ENCODE assay signal across 1 cellular context in the genomic region with DNA sequence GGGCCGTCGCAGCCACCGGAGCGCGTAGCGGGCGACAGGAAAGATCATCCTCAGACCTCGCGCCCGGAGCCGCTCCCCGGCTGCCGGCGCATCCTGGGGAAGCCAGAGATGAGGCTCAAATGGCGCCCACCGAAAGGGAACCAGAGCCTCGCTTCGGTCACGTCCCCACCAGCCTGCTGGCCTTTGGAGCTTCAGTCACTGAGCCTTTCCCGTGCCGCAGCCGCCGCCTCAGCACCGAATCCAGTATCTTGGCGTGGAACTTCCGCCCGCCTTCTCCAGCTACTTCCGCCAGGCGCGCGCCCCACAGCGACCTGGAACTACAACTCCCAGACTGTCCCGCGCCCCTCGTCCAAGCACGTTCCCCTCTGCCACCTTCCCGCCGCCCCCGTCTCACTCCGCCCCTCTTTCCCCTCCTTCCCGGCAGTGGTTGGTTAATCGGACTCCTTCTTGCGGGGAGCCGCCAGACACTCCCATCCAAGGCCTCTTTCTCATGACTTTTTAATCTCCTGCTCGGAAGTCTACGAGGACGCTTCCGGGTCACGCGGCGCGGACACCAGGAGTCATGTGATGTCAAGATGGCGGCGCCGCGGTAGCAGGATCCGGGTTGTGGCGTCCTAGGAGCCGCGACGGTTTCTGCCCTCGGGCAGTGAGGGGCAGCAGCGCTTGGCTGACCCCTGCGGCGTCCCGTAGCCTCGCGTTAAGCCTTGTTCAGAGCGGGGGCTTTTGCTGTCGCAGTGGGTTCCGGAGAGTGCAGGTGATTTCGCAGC.
A peak's percentile ranks its signal among the peaks of the same experiment; 100 is the strongest.
TF ChIP-seq lines count a peak whose summit lies in the region.

A gene with protein sequence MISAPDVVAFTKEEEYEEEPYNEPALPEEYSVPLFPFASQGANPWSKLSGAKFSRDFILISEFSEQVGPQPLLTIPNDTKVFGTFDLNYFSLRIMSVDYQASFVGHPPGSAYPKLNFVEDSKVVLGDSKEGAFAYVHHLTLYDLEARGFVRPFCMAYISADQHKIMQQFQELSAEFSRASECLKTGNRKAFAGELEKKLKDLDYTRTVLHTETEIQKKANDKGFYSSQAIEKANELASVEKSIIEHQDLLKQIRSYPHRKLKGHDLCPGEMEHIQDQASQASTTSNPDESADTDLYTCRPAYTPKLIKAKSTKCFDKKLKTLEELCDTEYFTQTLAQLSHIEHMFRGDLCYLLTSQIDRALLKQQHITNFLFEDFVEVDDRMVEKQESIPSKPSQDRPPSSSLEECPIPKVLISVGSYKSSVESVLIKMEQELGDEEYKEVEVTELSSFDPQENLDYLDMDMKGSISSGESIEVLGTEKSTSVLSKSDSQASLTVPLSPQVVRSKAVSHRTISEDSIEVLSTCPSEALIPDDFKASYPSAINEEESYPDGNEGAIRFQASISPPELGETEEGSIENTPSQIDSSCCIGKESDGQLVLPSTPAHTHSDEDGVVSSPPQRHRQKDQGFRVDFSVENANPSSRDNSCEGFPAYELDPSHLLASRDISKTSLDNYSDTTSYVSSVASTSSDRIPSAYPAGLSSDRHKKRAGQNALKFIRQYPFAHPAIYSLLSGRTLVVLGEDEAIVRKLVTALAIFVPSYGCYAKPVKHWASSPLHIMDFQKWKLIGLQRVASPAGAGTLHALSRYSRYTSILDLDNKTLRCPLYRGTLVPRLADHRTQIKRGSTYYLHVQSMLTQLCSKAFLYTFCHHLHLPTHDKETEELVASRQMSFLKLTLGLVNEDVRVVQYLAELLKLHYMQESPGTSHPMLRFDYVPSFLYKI (plus strand): TSS at position 563 of the 767 bp plus-strand sequence. CDS start 497 bp downstream, outside the sequence.
A gene with protein sequence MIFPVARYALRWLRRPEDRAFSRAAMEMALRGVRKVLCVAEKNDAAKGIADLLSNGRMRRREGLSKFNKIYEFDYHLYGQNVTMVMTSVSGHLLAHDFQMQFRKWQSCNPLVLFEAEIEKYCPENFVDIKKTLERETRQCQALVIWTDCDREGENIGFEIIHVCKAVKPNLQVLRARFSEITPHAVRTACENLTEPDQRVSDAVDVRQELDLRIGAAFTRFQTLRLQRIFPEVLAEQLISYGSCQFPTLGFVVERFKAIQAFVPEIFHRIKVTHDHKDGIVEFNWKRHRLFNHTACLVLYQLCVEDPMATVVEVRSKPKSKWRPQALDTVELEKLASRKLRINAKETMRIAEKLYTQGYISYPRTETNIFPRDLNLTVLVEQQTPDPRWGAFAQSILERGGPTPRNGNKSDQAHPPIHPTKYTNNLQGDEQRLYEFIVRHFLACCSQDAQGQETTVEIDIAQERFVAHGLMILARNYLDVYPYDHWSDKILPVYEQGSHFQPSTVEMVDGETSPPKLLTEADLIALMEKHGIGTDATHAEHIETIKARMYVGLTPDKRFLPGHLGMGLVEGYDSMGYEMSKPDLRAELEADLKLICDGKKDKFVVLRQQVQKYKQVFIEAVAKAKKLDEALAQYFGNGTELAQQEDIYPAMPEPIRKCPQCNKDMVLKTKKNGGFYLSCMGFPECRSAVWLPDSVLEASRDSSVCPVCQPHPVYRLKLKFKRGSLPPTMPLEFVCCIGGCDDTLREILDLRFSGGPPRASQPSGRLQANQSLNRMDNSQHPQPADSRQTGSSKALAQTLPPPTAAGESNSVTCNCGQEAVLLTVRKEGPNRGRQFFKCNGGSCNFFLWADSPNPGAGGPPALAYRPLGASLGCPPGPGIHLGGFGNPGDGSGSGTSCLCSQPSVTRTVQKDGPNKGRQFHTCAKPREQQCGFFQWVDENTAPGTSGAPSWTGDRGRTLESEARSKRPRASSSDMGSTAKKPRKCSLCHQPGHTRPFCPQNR (minus strand): TSS at position 264 of the 767 bp plus-strand sequence. CDS start 216 bp downstream, at position 48.

TF ChIP-seq in WTC11, 78 proteins besides CTCF, POLR2A, EP300 and RAD21 (continued from another document and continues in another):
- no peak for TF ChIP-seq ZNF396 (CRISPR knock-in tag; IDR thresholded peaks at IDR 0.05; ENCODE audit: borderline replicate concordance)
- no peak for TF ChIP-seq ATF1 (CRISPR knock-in tag; IDR thresholded peaks at IDR 0.05)
- no peak for TF ChIP-seq OVOL2 (CRISPR knock-in tag; IDR thresholded peaks at IDR 0.05; ENCODE audit: borderline replicate concordance)
- TF ChIP-seq ZNF263 (CRISPR knock-in tag; IDR thresholded peaks at IDR 0.05; ENCODE audit: low read depth): no peak
- TF ChIP-seq ESRRA (CRISPR knock-in tag; IDR thresholded peaks at IDR 0.05; ENCODE audit: borderline replicate concordance): peak; percentile 81; the same call in 1 of the 2 replicates
- no peak; the same call in 1 of the 2 replicates for TF ChIP-seq SMAD3 (CRISPR knock-in tag; IDR thresholded peaks at IDR 0.05; ENCODE audit: borderline replicate concordance)
- 0 out of 2 replicates have a peak, but pooled peaks have one; percentile 45 for TF ChIP-seq SMAD4 (CRISPR knock-in tag; IDR thresholded peaks at IDR 0.05)
- TF ChIP-seq ZBTB21 (CRISPR knock-in tag; IDR thresholded peaks at IDR 0.05; ENCODE audit: borderline replicate concordance): no peak
- TF ChIP-seq CBFB (CRISPR knock-in tag; IDR thresholded peaks at IDR 0.05; ENCODE audit: low read depth): no peak
- no peak for TF ChIP-seq CREM (CRISPR knock-in tag; IDR thresholded peaks at IDR 0.05)
- TF ChIP-seq CREB1 (CRISPR knock-in tag; IDR thresholded peaks at IDR 0.05): peak; percentile 73; the same call in 1 of the 2 replicates
- TF ChIP-seq, protein P1, sequence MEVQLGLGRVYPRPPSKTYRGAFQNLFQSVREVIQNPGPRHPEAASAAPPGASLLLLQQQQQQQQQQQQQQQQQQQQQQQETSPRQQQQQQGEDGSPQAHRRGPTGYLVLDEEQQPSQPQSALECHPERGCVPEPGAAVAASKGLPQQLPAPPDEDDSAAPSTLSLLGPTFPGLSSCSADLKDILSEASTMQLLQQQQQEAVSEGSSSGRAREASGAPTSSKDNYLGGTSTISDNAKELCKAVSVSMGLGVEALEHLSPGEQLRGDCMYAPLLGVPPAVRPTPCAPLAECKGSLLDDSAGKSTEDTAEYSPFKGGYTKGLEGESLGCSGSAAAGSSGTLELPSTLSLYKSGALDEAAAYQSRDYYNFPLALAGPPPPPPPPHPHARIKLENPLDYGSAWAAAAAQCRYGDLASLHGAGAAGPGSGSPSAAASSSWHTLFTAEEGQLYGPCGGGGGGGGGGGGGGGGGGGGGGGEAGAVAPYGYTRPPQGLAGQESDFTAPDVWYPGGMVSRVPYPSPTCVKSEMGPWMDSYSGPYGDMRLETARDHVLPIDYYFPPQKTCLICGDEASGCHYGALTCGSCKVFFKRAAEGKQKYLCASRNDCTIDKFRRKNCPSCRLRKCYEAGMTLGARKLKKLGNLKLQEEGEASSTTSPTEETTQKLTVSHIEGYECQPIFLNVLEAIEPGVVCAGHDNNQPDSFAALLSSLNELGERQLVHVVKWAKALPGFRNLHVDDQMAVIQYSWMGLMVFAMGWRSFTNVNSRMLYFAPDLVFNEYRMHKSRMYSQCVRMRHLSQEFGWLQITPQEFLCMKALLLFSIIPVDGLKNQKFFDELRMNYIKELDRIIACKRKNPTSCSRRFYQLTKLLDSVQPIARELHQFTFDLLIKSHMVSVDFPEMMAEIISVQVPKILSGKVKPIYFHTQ (CRISPR knock-in tag; IDR thresholded peaks at IDR 0.05): no peak
- 0 out of 2 replicates have a peak, but pooled peaks have one; percentile 55 for TF ChIP-seq TCF7 (CRISPR knock-in tag; IDR thresholded peaks at IDR 0.05; ENCODE audit: low read depth)
- peak; percentile 78 for TF ChIP-seq TEAD1 (CRISPR knock-in tag; IDR thresholded peaks at IDR 0.05)
- peak; percentile 72 for TF ChIP-seq SP1 (CRISPR knock-in tag; conservative IDR thresholded peaks at IDR 0.05)
- TF ChIP-seq RORB (CRISPR knock-in tag; IDR thresholded peaks at IDR 0.05): no peak
- TF ChIP-seq FOXK1 (CRISPR knock-in tag; IDR thresholded peaks at IDR 0.05): peak; percentile 87
- no peak for TF ChIP-seq PRRX2 (CRISPR knock-in tag; IDR thresholded peaks at IDR 0.05)
- no peak for TF ChIP-seq ZNF317 (CRISPR knock-in tag; IDR thresholded peaks at IDR 0.05; ENCODE audit: borderline replicate concordance, low read depth)
- TF ChIP-seq, protein P2, sequence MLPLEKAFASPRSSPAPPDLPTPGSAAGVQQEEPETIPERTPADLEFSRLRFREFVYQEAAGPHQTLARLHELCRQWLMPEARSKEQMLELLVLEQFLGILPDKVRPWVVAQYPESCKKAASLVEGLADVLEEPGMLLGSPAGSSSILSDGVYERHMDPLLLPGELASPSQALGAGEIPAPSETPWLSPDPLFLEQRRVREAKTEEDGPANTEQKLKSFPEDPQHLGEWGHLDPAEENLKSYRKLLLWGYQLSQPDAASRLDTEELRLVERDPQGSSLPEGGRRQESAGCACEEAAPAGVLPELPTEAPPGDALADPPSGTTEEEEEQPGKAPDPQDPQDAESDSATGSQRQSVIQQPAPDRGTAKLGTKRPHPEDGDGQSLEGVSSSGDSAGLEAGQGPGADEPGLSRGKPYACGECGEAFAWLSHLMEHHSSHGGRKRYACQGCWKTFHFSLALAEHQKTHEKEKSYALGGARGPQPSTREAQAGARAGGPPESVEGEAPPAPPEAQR (CRISPR knock-in tag; IDR thresholded peaks at IDR 0.05): no peak
- no peak for TF ChIP-seq SOX15 (CRISPR knock-in tag; IDR thresholded peaks at IDR 0.05)
- TF ChIP-seq, protein P3, sequence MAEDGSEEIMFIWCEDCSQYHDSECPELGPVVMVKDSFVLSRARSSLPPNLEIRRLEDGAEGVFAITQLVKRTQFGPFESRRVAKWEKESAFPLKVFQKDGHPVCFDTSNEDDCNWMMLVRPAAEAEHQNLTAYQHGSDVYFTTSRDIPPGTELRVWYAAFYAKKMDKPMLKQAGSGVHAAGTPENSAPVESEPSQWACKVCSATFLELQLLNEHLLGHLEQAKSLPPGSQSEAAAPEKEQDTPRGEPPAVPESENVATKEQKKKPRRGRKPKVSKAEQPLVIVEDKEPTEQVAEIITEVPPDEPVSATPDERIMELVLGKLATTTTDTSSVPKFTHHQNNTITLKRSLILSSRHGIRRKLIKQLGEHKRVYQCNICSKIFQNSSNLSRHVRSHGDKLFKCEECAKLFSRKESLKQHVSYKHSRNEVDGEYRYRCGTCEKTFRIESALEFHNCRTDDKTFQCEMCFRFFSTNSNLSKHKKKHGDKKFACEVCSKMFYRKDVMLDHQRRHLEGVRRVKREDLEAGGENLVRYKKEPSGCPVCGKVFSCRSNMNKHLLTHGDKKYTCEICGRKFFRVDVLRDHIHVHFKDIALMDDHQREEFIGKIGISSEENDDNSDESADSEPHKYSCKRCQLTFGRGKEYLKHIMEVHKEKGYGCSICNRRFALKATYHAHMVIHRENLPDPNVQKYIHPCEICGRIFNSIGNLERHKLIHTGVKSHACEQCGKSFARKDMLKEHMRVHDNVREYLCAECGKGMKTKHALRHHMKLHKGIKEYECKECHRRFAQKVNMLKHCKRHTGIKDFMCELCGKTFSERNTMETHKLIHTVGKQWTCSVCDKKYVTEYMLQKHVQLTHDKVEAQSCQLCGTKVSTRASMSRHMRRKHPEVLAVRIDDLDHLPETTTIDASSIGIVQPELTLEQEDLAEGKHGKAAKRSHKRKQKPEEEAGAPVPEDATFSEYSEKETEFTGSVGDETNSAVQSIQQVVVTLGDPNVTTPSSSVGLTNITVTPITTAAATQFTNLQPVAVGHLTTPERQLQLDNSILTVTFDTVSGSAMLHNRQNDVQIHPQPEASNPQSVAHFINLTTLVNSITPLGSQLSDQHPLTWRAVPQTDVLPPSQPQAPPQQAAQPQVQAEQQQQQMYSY (CRISPR knock-in tag; IDR thresholded peaks at IDR 0.05): no peak
- TF ChIP-seq, protein P4, sequence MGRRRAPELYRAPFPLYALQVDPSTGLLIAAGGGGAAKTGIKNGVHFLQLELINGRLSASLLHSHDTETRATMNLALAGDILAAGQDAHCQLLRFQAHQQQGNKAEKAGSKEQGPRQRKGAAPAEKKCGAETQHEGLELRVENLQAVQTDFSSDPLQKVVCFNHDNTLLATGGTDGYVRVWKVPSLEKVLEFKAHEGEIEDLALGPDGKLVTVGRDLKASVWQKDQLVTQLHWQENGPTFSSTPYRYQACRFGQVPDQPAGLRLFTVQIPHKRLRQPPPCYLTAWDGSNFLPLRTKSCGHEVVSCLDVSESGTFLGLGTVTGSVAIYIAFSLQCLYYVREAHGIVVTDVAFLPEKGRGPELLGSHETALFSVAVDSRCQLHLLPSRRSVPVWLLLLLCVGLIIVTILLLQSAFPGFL (CRISPR knock-in tag; IDR thresholded peaks at IDR 0.05; ENCODE audit: borderline replicate concordance): no peak
- TF ChIP-seq, protein P5, sequence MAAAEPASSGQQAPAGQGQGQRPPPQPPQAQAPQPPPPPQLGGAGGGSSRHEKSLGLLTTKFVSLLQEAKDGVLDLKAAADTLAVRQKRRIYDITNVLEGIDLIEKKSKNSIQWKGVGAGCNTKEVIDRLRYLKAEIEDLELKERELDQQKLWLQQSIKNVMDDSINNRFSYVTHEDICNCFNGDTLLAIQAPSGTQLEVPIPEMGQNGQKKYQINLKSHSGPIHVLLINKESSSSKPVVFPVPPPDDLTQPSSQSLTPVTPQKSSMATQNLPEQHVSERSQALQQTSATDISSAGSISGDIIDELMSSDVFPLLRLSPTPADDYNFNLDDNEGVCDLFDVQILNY (CRISPR knock-in tag; IDR thresholded peaks at IDR 0.05): peak; percentile 13; the same call in 1 of the 2 replicates
- TF ChIP-seq, protein P6, sequence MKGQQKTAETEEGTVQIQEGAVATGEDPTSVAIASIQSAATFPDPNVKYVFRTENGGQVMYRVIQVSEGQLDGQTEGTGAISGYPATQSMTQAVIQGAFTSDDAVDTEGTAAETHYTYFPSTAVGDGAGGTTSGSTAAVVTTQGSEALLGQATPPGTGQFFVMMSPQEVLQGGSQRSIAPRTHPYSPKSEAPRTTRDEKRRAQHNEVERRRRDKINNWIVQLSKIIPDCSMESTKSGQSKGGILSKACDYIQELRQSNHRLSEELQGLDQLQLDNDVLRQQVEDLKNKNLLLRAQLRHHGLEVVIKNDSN (CRISPR knock-in tag; IDR thresholded peaks at IDR 0.05): peak; percentile 99
- TF ChIP-seq, protein P7, sequence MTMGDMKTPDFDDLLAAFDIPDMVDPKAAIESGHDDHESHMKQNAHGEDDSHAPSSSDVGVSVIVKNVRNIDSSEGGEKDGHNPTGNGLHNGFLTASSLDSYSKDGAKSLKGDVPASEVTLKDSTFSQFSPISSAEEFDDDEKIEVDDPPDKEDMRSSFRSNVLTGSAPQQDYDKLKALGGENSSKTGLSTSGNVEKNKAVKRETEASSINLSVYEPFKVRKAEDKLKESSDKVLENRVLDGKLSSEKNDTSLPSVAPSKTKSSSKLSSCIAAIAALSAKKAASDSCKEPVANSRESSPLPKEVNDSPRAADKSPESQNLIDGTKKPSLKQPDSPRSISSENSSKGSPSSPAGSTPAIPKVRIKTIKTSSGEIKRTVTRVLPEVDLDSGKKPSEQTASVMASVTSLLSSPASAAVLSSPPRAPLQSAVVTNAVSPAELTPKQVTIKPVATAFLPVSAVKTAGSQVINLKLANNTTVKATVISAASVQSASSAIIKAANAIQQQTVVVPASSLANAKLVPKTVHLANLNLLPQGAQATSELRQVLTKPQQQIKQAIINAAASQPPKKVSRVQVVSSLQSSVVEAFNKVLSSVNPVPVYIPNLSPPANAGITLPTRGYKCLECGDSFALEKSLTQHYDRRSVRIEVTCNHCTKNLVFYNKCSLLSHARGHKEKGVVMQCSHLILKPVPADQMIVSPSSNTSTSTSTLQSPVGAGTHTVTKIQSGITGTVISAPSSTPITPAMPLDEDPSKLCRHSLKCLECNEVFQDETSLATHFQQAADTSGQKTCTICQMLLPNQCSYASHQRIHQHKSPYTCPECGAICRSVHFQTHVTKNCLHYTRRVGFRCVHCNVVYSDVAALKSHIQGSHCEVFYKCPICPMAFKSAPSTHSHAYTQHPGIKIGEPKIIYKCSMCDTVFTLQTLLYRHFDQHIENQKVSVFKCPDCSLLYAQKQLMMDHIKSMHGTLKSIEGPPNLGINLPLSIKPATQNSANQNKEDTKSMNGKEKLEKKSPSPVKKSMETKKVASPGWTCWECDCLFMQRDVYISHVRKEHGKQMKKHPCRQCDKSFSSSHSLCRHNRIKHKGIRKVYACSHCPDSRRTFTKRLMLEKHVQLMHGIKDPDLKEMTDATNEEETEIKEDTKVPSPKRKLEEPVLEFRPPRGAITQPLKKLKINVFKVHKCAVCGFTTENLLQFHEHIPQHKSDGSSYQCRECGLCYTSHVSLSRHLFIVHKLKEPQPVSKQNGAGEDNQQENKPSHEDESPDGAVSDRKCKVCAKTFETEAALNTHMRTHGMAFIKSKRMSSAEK (CRISPR knock-in tag; IDR thresholded peaks at IDR 0.05; ENCODE audit: borderline replicate concordance): no peak
- no peak for TF ChIP-seq ZNF671 (CRISPR knock-in tag; IDR thresholded peaks at IDR 0.05)
- TF ChIP-seq NR2C2 (CRISPR knock-in tag; IDR thresholded peaks at IDR 0.05): peak; percentile 69
